8 cellular contexts compared by ENCODE assay signal in the genomic region with DNA sequence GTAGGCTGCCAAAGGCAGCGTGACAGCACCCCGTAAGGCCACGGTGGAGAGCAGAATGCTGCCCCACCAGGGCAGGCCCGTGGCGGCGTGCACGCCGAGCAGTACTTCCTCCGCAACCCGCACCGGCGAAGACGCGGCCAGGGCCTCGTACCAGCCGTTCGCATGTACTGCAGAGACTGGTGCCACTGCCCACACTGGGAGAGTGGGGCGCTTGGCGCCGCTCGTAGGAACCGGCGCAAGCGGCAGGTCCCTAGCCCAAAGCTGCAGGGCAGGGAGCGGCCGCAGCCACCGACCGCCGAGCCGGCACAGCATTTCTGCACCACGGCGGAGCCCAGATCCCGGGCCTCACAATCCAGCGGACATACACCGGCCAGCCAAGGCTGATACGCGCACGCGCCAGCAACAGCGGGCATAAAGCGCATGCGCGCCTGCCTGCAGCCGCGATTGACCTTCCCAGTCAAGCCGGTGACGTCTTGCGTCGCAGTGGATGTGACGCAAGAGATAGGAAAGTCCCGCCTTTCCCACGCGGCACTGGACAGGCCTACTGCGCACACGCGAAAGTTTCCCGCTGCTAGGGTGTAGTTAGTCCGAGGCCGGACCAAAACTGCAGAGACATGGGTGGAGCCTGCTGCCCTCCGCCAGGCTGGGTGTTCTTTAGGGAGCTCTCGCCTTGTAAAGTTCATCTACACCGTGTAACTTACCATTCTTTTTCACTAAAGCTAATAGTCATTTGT. TPM values are rescaled to one million over a fixed set of nuclear protein-coding genes. Genes with fewer than 3 reads are reported as not detected.
A peak's percentile ranks its signal among the peaks of the same experiment; 100 is the strongest.
DNase-seq lines count a peak whose midpoint lies in the region; ATAC-seq and TF ChIP-seq lines count a peak whose summit lies in the region.

A gene with protein sequence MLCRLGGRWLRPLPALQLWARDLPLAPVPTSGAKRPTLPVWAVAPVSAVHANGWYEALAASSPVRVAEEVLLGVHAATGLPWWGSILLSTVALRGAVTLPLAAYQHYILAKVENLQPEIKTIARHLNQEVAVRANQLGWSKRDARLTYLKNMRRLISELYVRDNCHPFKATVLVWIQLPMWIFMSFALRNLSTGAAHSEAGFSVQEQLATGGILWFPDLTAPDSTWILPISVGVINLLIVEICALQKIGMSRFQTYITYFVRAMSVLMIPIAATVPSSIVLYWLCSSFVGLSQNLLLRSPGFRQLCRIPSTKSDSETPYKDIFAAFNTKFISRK (minus strand): TSS at position 379 of the 734 bp plus-strand sequence. CDS start 67 bp downstream, at position 312.

- peak within 1 kb of the TSS; percentile 86 to 99 (median 94) for H3K27ac ChIP-seq in heart right ventricle
- peak within 1 kb of the TSS; percentile 95 to 98 (median 96) for H3K27ac ChIP-seq in upper lobe of left lung

- H3K4me3 ChIP-seq in heart right ventricle (peak within 1 kb of the TSS; percentile 62 to 99 (median 78)), upper lobe of left lung (peak within 1 kb of the TSS; percentile 68 to 88 (median 76))

- peak within 1 kb of the TSS; percentile 96 for H3K27ac Mint-ChIP-seq in T-helper 1 cell treated with Interleukin-12 subunit alpha and Interleukin-12 subunit beta and Interleukin-4 antibody, amounts not matched to agents 30 μg/mL and 1 μg/mL, for 36 hours

- DNase-seq in GM13977 (ENCODE audit: low spot score) (peak; percentile 89), NCI-H1694 (lab: John Stamatoyannopoulos, UW) (peak; percentile 91), amniotic stem cell (lab: John Stamatoyannopoulos, UW) (peak; percentile 98), heart right ventricle (peak; percentile 97 to 98), posterior cingulate gyrus (peak; percentile 95 to 100 (median 96)), upper lobe of left lung (peak; percentile 98 to 99)

- peaks cover 32% of the 10 kb centered on the region for H3K4me1 Mint-ChIP-seq in T-helper 1 cell treated with Interleukin-12 subunit alpha and Interleukin-12 subunit beta and Interleukin-4 antibody, amounts not matched to agents 30 μg/mL and 1 μg/mL, for 36 hours (ENCODE audit: low read depth)

- peak within 1 kb of the TSS; percentile 85 for H3K4me3 Mint-ChIP-seq in T-helper 1 cell treated with Interleukin-12 subunit alpha and Interleukin-12 subunit beta and Interleukin-4 antibody, amounts not matched to agents 30 μg/mL and 1 μg/mL, for 36 hours

- H3K9me3 Mint-ChIP-seq in T-helper 1 cell treated with Interleukin-12 subunit alpha and Interleukin-12 subunit beta and Interleukin-4 antibody, amounts not matched to agents 30 μg/mL and 1 μg/mL, for 36 hours, result no peaks in the 10 kb centered on the region

- H3K27me3 ChIP-seq in heart right ventricle (no peaks in the 10 kb centered on the region), upper lobe of left lung (no peaks in the 10 kb centered on the region)

- TF ChIP-seq POLR2A in upper lobe of left lung (IDR thresholded peaks at IDR 0.05), result peak in 3 of 4 donors; percentile 79 to 96 (median 92)

- no peaks in the 10 kb centered on the region for H3K27me3 Mint-ChIP-seq in T-helper 1 cell treated with Interleukin-12 subunit alpha and Interleukin-12 subunit beta and Interleukin-4 antibody, amounts not matched to agents 30 μg/mL and 1 μg/mL, for 36 hours (ENCODE audit: low read depth)

- H3K36me3 Mint-ChIP-seq in T-helper 1 cell treated with Interleukin-12 subunit alpha and Interleukin-12 subunit beta and Interleukin-4 antibody, amounts not matched to agents 30 μg/mL and 1 μg/mL, for 36 hours (ENCODE audit: low read depth), result peaks cover 18% of the 10 kb centered on the region

- WGBS in heart right ventricle, 2 donors, result 0% methylated on average over 62 of the region's 62 CpGs
- WGBS in upper lobe of left lung, 2 donors, result 0% methylated on average over 4 to 38 of the region's 62 CpGs

- peaks cover 0 to 39% (median 29%) of the 10 kb centered on the region in 9 donors for H3K4me1 ChIP-seq in heart right ventricle
- peaks cover 5 to 24% (median 11%) of the 10 kb centered on the region in 4 donors for H3K4me1 ChIP-seq in upper lobe of left lung

- in situ Hi-C loops in GM13977 (cut with MboI; ENCODE audit: low pct_unique_long_range_greater_than_20kb, low sequenced_read_pairs, unreplicated experiment), result loop anchor here (25.0 kb wide), 2 partner anchors 193 to 543 kb away; partner anchors contain the start of genes ANKRD17 and RASSF6

- H3K36me3 ChIP-seq in heart right ventricle (peaks cover 0 to 41% (median 0%) of the 10 kb centered on the region in 9 donors), upper lobe of left lung (peaks cover 0 to 5% (median 0%) of the 10 kb centered on the region in 4 donors)

- intact Hi-C loops in heart right ventricle (cut with DNase I), result loop anchor here in 7 of 10 donors (1.0 to 10.0 kb wide), 4 partner anchors 65 to 190 kb away; partner anchors contain the start of gene ANKRD17 (in 6 of the 7)
- intact Hi-C loops in posterior cingulate gyrus (cut with DNase I), result loop anchor here (1.0 kb wide), 1 partner anchor 189 kb away; the partner anchor contains the start of gene ANKRD17

- no peaks in the 10 kb centered on the region for H3K9me3 ChIP-seq in heart right ventricle
- H3K9me3 ChIP-seq in upper lobe of left lung, result no peaks in the 10 kb centered on the region

- no peak for TF ChIP-seq CTCF in GM13977 (IDR thresholded peaks at IDR 0.05; ENCODE audit: extremely low read depth, insufficient read depth, missing control alignments)
- peak in 1 of 9 donors; percentile 7 for TF ChIP-seq CTCF in heart right ventricle (IDR thresholded peaks at IDR 0.05)
- peak in 3 of 6 experiments; percentile 32 to 50 (median 35) for TF ChIP-seq CTCF in upper lobe of left lung (IDR thresholded peaks at IDR 0.05)

- TF ChIP-seq EP300 in upper lobe of left lung (IDR thresholded peaks at IDR 0.05), result peak in 1 of 4 donors; percentile 94

- ATAC-seq in HG02884 (IDR thresholded peaks at IDR 0.05; ENCODE audit: unreplicated experiment) (peak; percentile 77), heart right ventricle (peak; percentile 97 to 99 (median 98)), upper lobe of left lung (ENCODE audit: low FRiP score in 2 of 2) (peak; percentile 97 to 98)

RNA-seq across cellular contexts. Expression of the gene that starts here (rescaled TPM):
- total RNA-seq in heart right ventricle, result 10 to 100 TPM; 16.8 to 22.3 (median 18.1) TPM
- polyA plus RNA-seq in heart right ventricle, result 10 to 100 TPM in 1 of 2 donors, 1 to 10 TPM in 1; 8.0 to 10.5 TPM
- 10 to 100 TPM; 11.3 to 22.2 (median 13.4) TPM for total RNA-seq in upper lobe of left lung

Comparison
In these comparisons a context has a peak if more than half of its experiments do, and no peak if none do; other contexts are left out.
1. Peak in every context shown above with its lines: DNase-seq, ATAC-seq, H3K4me3 ChIP-seq and H3K27ac ChIP-seq.